Comparison of ENCODE assay signal across 1 cellular context in genomic region chr12:26832817-26833691, GRCh38.
TF ChIP-seq lines count a peak whose summit lies in the region.

TSS of gene ITPR2 (minus strand) at chr12:26833194. CDS start at chr12:26832781, 413 bp downstream.

TF ChIP-seq in HEK293, 187 proteins besides CTCF, POLR2A, EP300 and RAD21 (continued from another document):
- TF ChIP-seq, protein P1, sequence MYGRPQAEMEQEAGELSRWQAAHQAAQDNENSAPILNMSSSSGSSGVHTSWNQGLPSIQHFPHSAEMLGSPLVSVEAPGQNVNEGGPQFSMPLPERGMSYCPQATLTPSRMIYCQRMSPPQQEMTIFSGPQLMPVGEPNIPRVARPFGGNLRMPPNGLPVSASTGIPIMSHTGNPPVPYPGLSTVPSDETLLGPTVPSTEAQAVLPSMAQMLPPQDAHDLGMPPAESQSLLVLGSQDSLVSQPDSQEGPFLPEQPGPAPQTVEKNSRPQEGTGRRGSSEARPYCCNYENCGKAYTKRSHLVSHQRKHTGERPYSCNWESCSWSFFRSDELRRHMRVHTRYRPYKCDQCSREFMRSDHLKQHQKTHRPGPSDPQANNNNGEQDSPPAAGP (tag by site-specific recombination; IDR thresholded peaks at IDR 0.05): no peak
- TF ChIP-seq ZNF239 (tag by site-specific recombination; IDR thresholded peaks at IDR 0.05): 0 out of 2 replicates have a peak, but pooled peaks have one; percentile 50
- no peak for TF ChIP-seq ZNF747 (tag by site-specific recombination; IDR thresholded peaks at IDR 0.05)
- 0 out of 2 replicates have a peak, but pooled peaks have one; percentile 50 for TF ChIP-seq ZNF513 (tag by site-specific recombination; IDR thresholded peaks at IDR 0.05)
- TF ChIP-seq, protein P2, sequence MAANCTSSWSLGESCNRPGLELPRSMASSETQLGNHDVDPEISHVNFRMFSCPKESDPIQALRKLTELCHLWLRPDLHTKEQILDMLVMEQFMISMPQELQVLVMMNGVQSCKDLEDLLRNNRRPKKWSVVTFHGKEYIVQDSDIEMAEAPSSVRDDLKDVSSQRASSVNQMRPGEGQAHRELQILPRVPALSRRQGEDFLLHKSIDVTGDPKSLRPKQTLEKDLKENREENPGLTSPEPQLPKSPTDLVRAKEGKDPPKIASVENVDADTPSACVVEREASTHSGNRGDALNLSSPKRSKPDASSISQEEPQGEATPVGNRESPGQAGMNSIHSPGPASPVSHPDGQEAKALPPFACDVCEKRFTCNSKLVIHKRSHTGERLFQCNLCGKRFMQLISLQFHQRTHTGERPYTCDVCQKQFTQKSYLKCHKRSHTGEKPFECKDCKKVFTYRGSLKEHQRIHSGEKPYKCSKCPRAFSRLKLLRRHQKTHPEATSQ (tag by site-specific recombination; IDR thresholded peaks at IDR 0.05): peak; percentile 74; the same call in 1 of the 2 replicates
- TF ChIP-seq GLIS1 (tag by site-specific recombination; IDR thresholded peaks at IDR 0.05): peak; percentile 86
- TF ChIP-seq ZFP37 (tag by site-specific recombination; IDR thresholded peaks at IDR 0.05): no peak
- no peak for TF ChIP-seq ZNF529 (tag by site-specific recombination; IDR thresholded peaks at IDR 0.05; ENCODE audit: insufficient replicate concordance)
- no peak; the same call in 1 of the 2 replicates for TF ChIP-seq ZNF792 (tag by site-specific recombination; IDR thresholded peaks at IDR 0.05)
- TF ChIP-seq ZBTB8A (tag by site-specific recombination; IDR thresholded peaks at IDR 0.05): peak; percentile 84
- no peak for TF ChIP-seq ZNF10 (tag by site-specific recombination; IDR thresholded peaks at IDR 0.05)
- no peak for TF ChIP-seq ZNF311 (tag by site-specific recombination; IDR thresholded peaks at IDR 0.05; ENCODE audit: borderline replicate concordance)
- TF ChIP-seq MYNN (tag by site-specific recombination; IDR thresholded peaks at IDR 0.05; ENCODE audit: borderline replicate concordance): no peak
- no peak for TF ChIP-seq ZNF174 (tag by site-specific recombination; IDR thresholded peaks at IDR 0.05)
- TF ChIP-seq ZNF561 (tag by site-specific recombination; IDR thresholded peaks at IDR 0.05; ENCODE audit: borderline replicate concordance): peak; percentile 68
- TF ChIP-seq IKZF3 (tag by site-specific recombination; IDR thresholded peaks at IDR 0.05): peak; percentile 86
- TF ChIP-seq ZNF629 (tag by site-specific recombination; IDR thresholded peaks at IDR 0.05): peak; percentile 26; the same call in 1 of the 2 replicates
- TF ChIP-seq ZNF623 (tag by site-specific recombination; IDR thresholded peaks at IDR 0.05): no peak
- no peak for TF ChIP-seq ZNF777 (tag by site-specific recombination; IDR thresholded peaks at IDR 0.05; ENCODE audit: borderline replicate concordance)
- TF ChIP-seq ZNF707 (tag by site-specific recombination; IDR thresholded peaks at IDR 0.05): no peak
- TF ChIP-seq, protein P3, sequence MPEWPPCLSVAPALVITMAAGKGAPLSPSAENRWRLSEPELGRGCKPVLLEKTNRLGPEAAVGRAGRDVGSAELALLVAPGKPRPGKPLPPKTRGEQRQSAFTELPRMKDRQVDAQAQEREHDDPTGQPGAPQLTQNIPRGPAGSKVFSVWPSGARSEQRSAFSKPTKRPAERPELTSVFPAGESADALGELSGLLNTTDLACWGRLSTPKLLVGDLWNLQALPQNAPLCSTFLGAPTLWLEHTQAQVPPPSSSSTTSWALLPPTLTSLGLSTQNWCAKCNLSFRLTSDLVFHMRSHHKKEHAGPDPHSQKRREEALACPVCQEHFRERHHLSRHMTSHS (tag by site-specific recombination; IDR thresholded peaks at IDR 0.05): no peak
- no peak for TF ChIP-seq YY2 (tag by site-specific recombination; IDR thresholded peaks at IDR 0.05)
- TF ChIP-seq ZNF843 (tag by site-specific recombination; IDR thresholded peaks at IDR 0.05): peak; percentile 43
- no peak for TF ChIP-seq ZNF785 (tag by site-specific recombination; IDR thresholded peaks at IDR 0.05)
- no peak for TF ChIP-seq HOXA7 (CRISPR knock-in tag; IDR thresholded peaks at IDR 0.05; ENCODE audit: borderline replicate concordance)
- TF ChIP-seq, protein P4, sequence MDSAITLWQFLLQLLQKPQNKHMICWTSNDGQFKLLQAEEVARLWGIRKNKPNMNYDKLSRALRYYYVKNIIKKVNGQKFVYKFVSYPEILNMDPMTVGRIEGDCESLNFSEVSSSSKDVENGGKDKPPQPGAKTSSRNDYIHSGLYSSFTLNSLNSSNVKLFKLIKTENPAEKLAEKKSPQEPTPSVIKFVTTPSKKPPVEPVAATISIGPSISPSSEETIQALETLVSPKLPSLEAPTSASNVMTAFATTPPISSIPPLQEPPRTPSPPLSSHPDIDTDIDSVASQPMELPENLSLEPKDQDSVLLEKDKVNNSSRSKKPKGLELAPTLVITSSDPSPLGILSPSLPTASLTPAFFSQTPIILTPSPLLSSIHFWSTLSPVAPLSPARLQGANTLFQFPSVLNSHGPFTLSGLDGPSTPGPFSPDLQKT (IDR thresholded peaks at IDR 0.05; ENCODE audit: borderline replicate concordance, low read depth, low read length): no peak
- 0 out of 2 replicates have a peak, but pooled peaks have one; percentile 28 for TF ChIP-seq INSM2 (tag by site-specific recombination; IDR thresholded peaks at IDR 0.05)
- peak; percentile 12; the same call in 1 of the 2 replicates for TF ChIP-seq ZFP69B (tag by site-specific recombination; IDR thresholded peaks at IDR 0.05)
- TF ChIP-seq, protein P5, sequence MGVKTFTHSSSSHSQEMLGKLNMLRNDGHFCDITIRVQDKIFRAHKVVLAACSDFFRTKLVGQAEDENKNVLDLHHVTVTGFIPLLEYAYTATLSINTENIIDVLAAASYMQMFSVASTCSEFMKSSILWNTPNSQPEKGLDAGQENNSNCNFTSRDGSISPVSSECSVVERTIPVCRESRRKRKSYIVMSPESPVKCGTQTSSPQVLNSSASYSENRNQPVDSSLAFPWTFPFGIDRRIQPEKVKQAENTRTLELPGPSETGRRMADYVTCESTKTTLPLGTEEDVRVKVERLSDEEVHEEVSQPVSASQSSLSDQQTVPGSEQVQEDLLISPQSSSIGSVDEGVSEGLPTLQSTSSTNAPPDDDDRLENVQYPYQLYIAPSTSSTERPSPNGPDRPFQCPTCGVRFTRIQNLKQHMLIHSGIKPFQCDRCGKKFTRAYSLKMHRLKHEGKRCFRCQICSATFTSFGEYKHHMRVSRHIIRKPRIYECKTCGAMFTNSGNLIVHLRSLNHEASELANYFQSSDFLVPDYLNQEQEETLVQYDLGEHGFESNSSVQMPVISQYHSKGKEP (tag by site-specific recombination; IDR thresholded peaks at IDR 0.05): no peak
- TF ChIP-seq, protein P6, sequence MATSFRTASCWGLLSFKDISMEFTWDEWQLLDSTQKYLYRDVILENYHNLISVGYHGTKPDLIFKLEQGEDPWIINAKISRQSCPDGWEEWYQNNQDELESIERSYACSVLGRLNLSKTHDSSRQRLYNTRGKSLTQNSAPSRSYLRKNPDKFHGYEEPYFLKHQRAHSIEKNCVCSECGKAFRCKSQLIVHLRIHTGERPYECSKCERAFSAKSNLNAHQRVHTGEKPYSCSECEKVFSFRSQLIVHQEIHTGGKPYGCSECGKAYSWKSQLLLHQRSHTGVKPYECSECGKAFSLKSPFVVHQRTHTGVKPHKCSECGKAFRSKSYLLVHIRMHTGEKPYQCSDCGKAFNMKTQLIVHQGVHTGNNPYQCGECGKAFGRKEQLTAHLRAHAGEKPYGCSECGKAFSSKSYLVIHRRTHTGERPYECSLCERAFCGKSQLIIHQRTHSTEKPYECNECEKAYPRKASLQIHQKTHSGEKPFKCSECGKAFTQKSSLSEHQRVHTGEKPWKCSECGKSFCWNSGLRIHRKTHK (tag by site-specific recombination; IDR thresholded peaks at IDR 0.05): no peak
- 0 out of 2 replicates have a peak, but pooled peaks have one; percentile 38 for TF ChIP-seq ZNF324 (tag by site-specific recombination; IDR thresholded peaks at IDR 0.05)
- TF ChIP-seq ZNF248 (tag by site-specific recombination; IDR thresholded peaks at IDR 0.05): no peak
- TF ChIP-seq SP7 (tag by site-specific recombination; IDR thresholded peaks at IDR 0.05): peak; percentile 68
- no peak for TF ChIP-seq ZNF302 (tag by site-specific recombination; IDR thresholded peaks at IDR 0.05; ENCODE audit: low read depth)
- TF ChIP-seq ZNF211 (tag by site-specific recombination; IDR thresholded peaks at IDR 0.05; ENCODE audit: low read depth): no peak
- TF ChIP-seq, protein P7, sequence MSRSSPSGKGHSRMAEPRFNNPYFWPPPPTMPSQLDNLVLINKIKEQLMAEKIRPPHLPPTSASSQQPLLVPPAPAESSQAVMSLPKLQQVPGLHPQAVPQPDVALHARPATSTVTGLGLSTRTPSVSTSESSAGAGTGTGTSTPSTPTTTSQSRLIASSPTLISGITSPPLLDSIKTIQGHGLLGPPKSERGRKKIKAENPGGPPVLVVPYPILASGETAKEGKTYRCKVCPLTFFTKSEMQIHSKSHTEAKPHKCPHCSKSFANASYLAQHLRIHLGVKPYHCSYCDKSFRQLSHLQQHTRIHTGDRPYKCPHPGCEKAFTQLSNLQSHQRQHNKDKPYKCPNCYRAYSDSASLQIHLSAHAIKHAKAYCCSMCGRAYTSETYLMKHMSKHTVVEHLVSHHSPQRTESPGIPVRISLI (tag by site-specific recombination; IDR thresholded peaks at IDR 0.05): no peak
- TF ChIP-seq SP3 (tag by site-specific recombination; IDR thresholded peaks at IDR 0.05): peak; percentile 73
- TF ChIP-seq, protein P8, sequence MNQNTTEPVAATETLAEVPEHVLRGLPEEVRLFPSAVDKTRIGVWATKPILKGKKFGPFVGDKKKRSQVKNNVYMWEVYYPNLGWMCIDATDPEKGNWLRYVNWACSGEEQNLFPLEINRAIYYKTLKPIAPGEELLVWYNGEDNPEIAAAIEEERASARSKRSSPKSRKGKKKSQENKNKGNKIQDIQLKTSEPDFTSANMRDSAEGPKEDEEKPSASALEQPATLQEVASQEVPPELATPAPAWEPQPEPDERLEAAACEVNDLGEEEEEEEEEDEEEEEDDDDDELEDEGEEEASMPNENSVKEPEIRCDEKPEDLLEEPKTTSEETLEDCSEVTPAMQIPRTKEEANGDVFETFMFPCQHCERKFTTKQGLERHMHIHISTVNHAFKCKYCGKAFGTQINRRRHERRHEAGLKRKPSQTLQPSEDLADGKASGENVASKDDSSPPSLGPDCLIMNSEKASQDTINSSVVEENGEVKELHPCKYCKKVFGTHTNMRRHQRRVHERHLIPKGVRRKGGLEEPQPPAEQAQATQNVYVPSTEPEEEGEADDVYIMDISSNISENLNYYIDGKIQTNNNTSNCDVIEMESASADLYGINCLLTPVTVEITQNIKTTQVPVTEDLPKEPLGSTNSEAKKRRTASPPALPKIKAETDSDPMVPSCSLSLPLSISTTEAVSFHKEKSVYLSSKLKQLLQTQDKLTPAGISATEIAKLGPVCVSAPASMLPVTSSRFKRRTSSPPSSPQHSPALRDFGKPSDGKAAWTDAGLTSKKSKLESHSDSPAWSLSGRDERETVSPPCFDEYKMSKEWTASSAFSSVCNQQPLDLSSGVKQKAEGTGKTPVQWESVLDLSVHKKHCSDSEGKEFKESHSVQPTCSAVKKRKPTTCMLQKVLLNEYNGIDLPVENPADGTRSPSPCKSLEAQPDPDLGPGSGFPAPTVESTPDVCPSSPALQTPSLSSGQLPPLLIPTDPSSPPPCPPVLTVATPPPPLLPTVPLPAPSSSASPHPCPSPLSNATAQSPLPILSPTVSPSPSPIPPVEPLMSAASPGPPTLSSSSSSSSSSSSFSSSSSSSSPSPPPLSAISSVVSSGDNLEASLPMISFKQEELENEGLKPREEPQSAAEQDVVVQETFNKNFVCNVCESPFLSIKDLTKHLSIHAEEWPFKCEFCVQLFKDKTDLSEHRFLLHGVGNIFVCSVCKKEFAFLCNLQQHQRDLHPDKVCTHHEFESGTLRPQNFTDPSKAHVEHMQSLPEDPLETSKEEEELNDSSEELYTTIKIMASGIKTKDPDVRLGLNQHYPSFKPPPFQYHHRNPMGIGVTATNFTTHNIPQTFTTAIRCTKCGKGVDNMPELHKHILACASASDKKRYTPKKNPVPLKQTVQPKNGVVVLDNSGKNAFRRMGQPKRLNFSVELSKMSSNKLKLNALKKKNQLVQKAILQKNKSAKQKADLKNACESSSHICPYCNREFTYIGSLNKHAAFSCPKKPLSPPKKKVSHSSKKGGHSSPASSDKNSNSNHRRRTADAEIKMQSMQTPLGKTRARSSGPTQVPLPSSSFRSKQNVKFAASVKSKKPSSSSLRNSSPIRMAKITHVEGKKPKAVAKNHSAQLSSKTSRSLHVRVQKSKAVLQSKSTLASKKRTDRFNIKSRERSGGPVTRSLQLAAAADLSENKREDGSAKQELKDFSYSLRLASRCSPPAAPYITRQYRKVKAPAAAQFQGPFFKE (tag by site-specific recombination; IDR thresholded peaks at IDR 0.05; ENCODE audit: borderline replicate concordance): no peak
- TF ChIP-seq PATZ1 (tag by site-specific recombination; IDR thresholded peaks at IDR 0.05): peak; percentile 97
